19 cellular contexts compared by ENCODE assay signal in genomic region chr1:189962171-189962570, GRCh38.
A peak's percentile ranks its signal among the peaks of the same experiment; 100 is the strongest.
DNase-seq lines count a peak whose midpoint lies in the region; ATAC-seq and TF ChIP-seq lines count a peak whose summit lies in the region.
"Had no signal": no experiment of that assay in that cellular context is flagged by ENCODE, and none has a peak within 500 bp of the region (broad histone marks: within the 10 kb centered on the region; RNA-seq: fewer than 3 reads in every experiment).

No MANE protein-coding gene starts in this region.

- H3K4me2 ChIP-seq in HCT116 (ENCODE audit: low read length) (no peak overlapping the region), hepatocyte (no peak overlapping the region)

- no peak for TF ChIP-seq RAD21 in HCT116 (IDR thresholded peaks at IDR 0.05; ENCODE audit: low read depth)

- H3K4me1 Mint-ChIP-seq in activated CD8-positive, alpha-beta T cell treated with anti-CD3 and anti-CD28 coated beads, Interleukin-2, amount 10 ng/mL, durations not matched to agents 7 days and 5 days (ENCODE audit: low read depth): no peaks in the 10 kb centered on the region
- H3K4me1 Mint-ChIP-seq: B cell had no signal

- ATAC-seq in HCT116 (no peak), GM21515 (IDR thresholded peaks at IDR 0.05; ENCODE audit: unreplicated experiment) (no peak)
- no peak for ATAC-seq in activated CD8-positive, alpha-beta T cell treated with anti-CD3 and anti-CD28 coated beads, Interleukin-2, amount 10 ng/mL, durations not matched to agents 7 days and 5 days
- ATAC-seq: activated CD8-positive, alpha-beta T cell treated with anti-CD3 and anti-CD28 coated beads for 36 hours had no signal

- POLR2A ChIA-PET in HCT116 (lab: Charles Lee): no interaction called here
- POLR2A ChIA-PET in activated CD8-positive, alpha-beta T cell treated with anti-CD3 and anti-CD28 coated beads, Interleukin-2, amount 10 ng/mL, durations not matched to agents 7 days and 5 days (lab: Charles Lee): no interaction called here

- H3K4me3 Mint-ChIP-seq in activated CD8-positive, alpha-beta T cell treated with anti-CD3 and anti-CD28 coated beads, Interleukin-2, amount 10 ng/mL, durations not matched to agents 7 days and 5 days: no peak overlapping the region
- H3K4me3 Mint-ChIP-seq: activated CD8-positive, alpha-beta T cell treated with anti-CD3 and anti-CD28 coated beads for 36 hours; activated naive CD4-positive, alpha-beta T cell treated with anti-CD3 and anti-CD28 coated beads for 36 hours; B cell had no signal

- DNase-seq in A172 (ENCODE audit: low spot score): peak; percentile 69
- no peak for DNase-seq in HCT116 (ENCODE audit: low read depth, low spot score)
- DNase-seq in astrocyte of the hippocampus (ENCODE audit: low read depth, low spot score): peak; percentile 64
- peak; percentile 56 for DNase-seq in hepatocyte (ENCODE audit: low spot score)
- DNase-seq in activated CD8-positive, alpha-beta T cell treated with anti-CD3 and anti-CD28 coated beads, Interleukin-2, amount 10 ng/mL, durations not matched to agents 7 days and 5 days: no peak
- DNase-seq in NCI-H1105 treated with DMSO at 0.1 percent for 48 hours (lab: John Stamatoyannopoulos, UW): no peak
- DNase-seq in activated CD8-positive, alpha-beta memory T cell treated with anti-CD3 and anti-CD28 coated beads for 24 hours: no peak
- DNase-seq: activated CD8-positive, alpha-beta T cell treated with anti-CD3 and anti-CD28 coated beads for 36 hours; activated naive CD4-positive, alpha-beta T cell treated with anti-CD3 and anti-CD28 coated beads for 36 hours; DMS53; midbrain; NCI-H1436 treated with DMSO at 0.1 percent for 48 hours; posterior cingulate gyrus; SHP77; stimulated activated CD4-positive, alpha-beta T cell treated with anti-CD3 and anti-CD28 coated beads, Interleukin-2, amount 100 ng/mL, for 24 hours; T1000; trophoblast cell had no signal

- H4K20me1 ChIP-seq in HCT116 (ENCODE audit: insufficient read depth) (no peaks in the 10 kb centered on the region), hepatocyte (ENCODE audit: insufficient read depth, poor library complexity, severe bottlenecking) (no peaks in the 10 kb centered on the region)

- H3K9ac ChIP-seq in HCT116 (ENCODE audit: low read length): no peak overlapping the region

- intact Hi-C loops in HCT116 (cut with micrococcal nuclease): no loop called here

- CTCF ChIA-PET in HCT116 (lab: Charles Lee): no interaction called here
- CTCF ChIA-PET in activated CD8-positive, alpha-beta T cell treated with anti-CD3 and anti-CD28 coated beads, Interleukin-2, amount 10 ng/mL, durations not matched to agents 7 days and 5 days (lab: Charles Lee): no interaction called here

- H3K27me3 ChIP-seq in HCT116 (ENCODE audit: insufficient read depth, low read length): no peaks in the 10 kb centered on the region
- H3K27me3 ChIP-seq in hepatocyte: no peaks in the 10 kb centered on the region

- no peak overlapping the region for H3K27ac Mint-ChIP-seq in activated CD8-positive, alpha-beta T cell treated with anti-CD3 and anti-CD28 coated beads, Interleukin-2, amount 10 ng/mL, durations not matched to agents 7 days and 5 days
- H3K27ac Mint-ChIP-seq: activated CD8-positive, alpha-beta T cell treated with anti-CD3 and anti-CD28 coated beads for 36 hours; activated naive CD4-positive, alpha-beta T cell treated with anti-CD3 and anti-CD28 coated beads for 36 hours; B cell had no signal

- RAD21 ChIA-PET in HCT116 (lab: Charles Lee; ENCODE audit: low non-redundant PET in 1 of 2, low total read pairs in 2 of 2, uncharacterized antibody in 2 of 2, unreplicated experiment in 2 of 2): no interaction called here

- no peak for TF ChIP-seq POLR2A in HCT116 (IDR thresholded peaks at IDR 0.05; ENCODE audit: borderline replicate concordance, extremely low read depth, insufficient read depth, insufficient read length)

- H3K4me3 ChIP-seq in HCT116 (replicated peaks in 1 of 2; ENCODE audit: low read depth in 1 of 2, low read length in 2 of 2): no peak overlapping the region
- no peak overlapping the region for H3K4me3 ChIP-seq in hepatocyte

- no peaks in the 10 kb centered on the region for H3K9me3 Mint-ChIP-seq in activated CD8-positive, alpha-beta T cell treated with anti-CD3 and anti-CD28 coated beads, Interleukin-2, amount 10 ng/mL, durations not matched to agents 7 days and 5 days (ENCODE audit: insufficient read depth)

- H3K27ac ChIP-seq in HCT116 (ENCODE audit: low read depth, low read length) (no peak overlapping the region), hepatocyte (peak overlapping the region; percentile 65)

- TF ChIP-seq CTCF in HCT116 (IDR thresholded peaks at IDR 0.05 in 2 of 3, conservative IDR thresholded peaks at IDR 0.05 in 1 of 3; ENCODE audit: borderline replicate concordance in 1 of 3, insufficient read depth in 1 of 3, low read depth in 2 of 3, low read length in 2 of 3) (no peak), hepatocyte (IDR thresholded peaks at IDR 0.05; ENCODE audit: poor library complexity) (no peak)

- H3K9me3 ChIP-seq in HCT116 (ENCODE audit: control insufficient read depth in 1 of 2, insufficient read depth in 1 of 2, low read depth in 1 of 2, low read length in 2 of 2) (no peaks in the 10 kb centered on the region), hepatocyte (ENCODE audit: low read depth) (no peaks in the 10 kb centered on the region)

- no peaks in the 10 kb centered on the region for H3K79me2 ChIP-seq in HCT116 (ENCODE audit: insufficient read depth, low read length)
- no peaks in the 10 kb centered on the region for H3K79me2 ChIP-seq in hepatocyte

- H3K4me1 ChIP-seq in HCT116 (ENCODE audit: control insufficient read depth in 1 of 2, insufficient read depth in 2 of 2, low read length in 2 of 2): no peaks in the 10 kb centered on the region
- peaks cover 14% of the 10 kb centered on the region for H3K4me1 ChIP-seq in hepatocyte (ENCODE audit: insufficient read depth)

- peaks cover 2% of the 10 kb centered on the region; the same call in 1 of the 2 replicates for H3K9me2 ChIP-seq in HCT116 (ENCODE audit: insufficient read depth)
- H3K9me2 ChIP-seq in hepatocyte (replicated peaks; ENCODE audit: insufficient read depth): no peaks in the 10 kb centered on the region

- no peaks in the 10 kb centered on the region for H3K36me3 Mint-ChIP-seq in activated CD8-positive, alpha-beta T cell treated with anti-CD3 and anti-CD28 coated beads, Interleukin-2, amount 10 ng/mL, durations not matched to agents 7 days and 5 days (ENCODE audit: low read depth)

- no TSS peak for BruUV-seq in HCT116 (replicated peaks; lab: Mats Ljungman, UMichigan)

- H3K27me3 Mint-ChIP-seq in activated CD8-positive, alpha-beta T cell treated with anti-CD3 and anti-CD28 coated beads, Interleukin-2, amount 10 ng/mL, durations not matched to agents 7 days and 5 days (ENCODE audit: low read depth): no peaks in the 10 kb centered on the region
- H3K27me3 Mint-ChIP-seq: activated CD8-positive, alpha-beta T cell treated with anti-CD3 and anti-CD28 coated beads for 36 hours; B cell had no signal

- H2AFZ ChIP-seq in HCT116 (ENCODE audit: low read depth, low read length, poor library complexity, severe bottlenecking): no peak overlapping the region
- H2AFZ ChIP-seq in hepatocyte: no peak overlapping the region

- no peaks in the 10 kb centered on the region for H3K36me3 ChIP-seq in HCT116 (ENCODE audit: control insufficient read depth in 1 of 2, insufficient read depth in 2 of 2, low read length in 2 of 2)
- no peaks in the 10 kb centered on the region for H3K36me3 ChIP-seq in hepatocyte (replicated peaks; ENCODE audit: insufficient read depth, low read depth)

TF ChIP-seq in HCT116, 20 proteins besides CTCF, POLR2A, EP300 and RAD21:
- TF ChIP-seq ELF1 (IDR thresholded peaks at IDR 0.05; ENCODE audit: borderline replicate concordance, low read depth): no peak
- no peak for TF ChIP-seq SRF (IDR thresholded peaks at IDR 0.05; ENCODE audit: low read depth)
- no peak for TF ChIP-seq CBX3 (IDR thresholded peaks at IDR 0.05; ENCODE audit: low read depth)
- TF ChIP-seq CEBPB (IDR thresholded peaks at IDR 0.05; ENCODE audit: low read depth): peak; percentile 48
- no peak for TF ChIP-seq SIN3A (IDR thresholded peaks at IDR 0.05; ENCODE audit: low read depth)

Comparison
In these comparisons a context has a peak if more than half of its experiments do, and no peak if none do; other contexts are left out.
1. DNase-seq: peak in A172 (single experiment), astrocyte of the hippocampus (single experiment) and hepatocyte (single experiment); none in HCT116 (single experiment), activated CD8-positive, alpha-beta T cell treated with anti-CD3 and anti-CD28 coated beads, Interleukin-2, amount 10 ng/mL, durations not matched to agents 7 days and 5 days (single experiment), NCI-H1105 treated with DMSO at 0.1 percent for 48 hours (single experiment) and activated CD8-positive, alpha-beta memory T cell treated with anti-CD3 and anti-CD28 coated beads for 24 hours (single experiment).